18 cellular contexts compared by ENCODE assay signal in the genomic region with DNA sequence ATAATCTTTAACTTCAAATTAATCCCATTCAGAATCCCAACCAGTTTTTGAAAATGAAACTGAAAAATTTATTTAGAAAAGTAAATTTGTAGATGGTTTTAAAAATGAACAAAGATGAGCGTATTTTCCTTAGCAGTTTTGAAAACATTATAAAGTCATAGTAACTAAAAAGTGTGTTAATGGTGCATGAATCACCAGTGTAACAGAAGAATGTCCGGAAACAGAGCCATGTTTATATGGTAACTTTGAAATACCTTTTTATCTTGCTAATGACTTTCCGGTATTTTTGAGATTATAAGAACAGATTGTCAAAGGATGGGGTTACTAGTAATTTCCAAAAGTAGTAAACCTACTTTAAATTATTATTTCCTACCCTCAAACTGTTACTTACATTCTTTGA.
DNase-seq lines count a peak whose midpoint lies in the region; ATAC-seq, FAIRE-seq and TF ChIP-seq lines count a peak whose summit lies in the region.
"Had no signal": no experiment of that assay in that cellular context is flagged by ENCODE, and none has a peak within 500 bp of the region (broad histone marks: within the 10 kb centered on the region; RNA-seq: fewer than 3 reads in every experiment).

No MANE protein-coding gene starts in this region.

- DNase-seq in H4 (ENCODE audit: low spot score) (peak; percentile 3), cardiac fibroblast (ENCODE audit: low read depth in 2 of 2) (peak; percentile 7 to 37), glomerular endothelial cell (ENCODE audit: extremely low read depth, low read depth, low spot score) (peak; percentile 14), natural killer cell (no peak), activated gamma-delta T cell treated with Interleukin-2 at 50 U/mL for 16 hours (no peak), GM12891 (ENCODE audit: insufficient read length, low spot score) (no peak), Right ventricle myocardium superior (no peak)
- DNase-seq: DMS 273 treated with DMSO at 0.1 percent for 48 hours, Kasumi-1, NCI-H1417, NCI-H1930, NCI-H2171, NCI-H510A, Peyer's patch, SHP77 treated with DMSO at 0.1 percent for 48 hours had no signal

- TF ChIP-seq CTCF in cardiac fibroblast (IDR thresholded peaks at IDR 0.05; ENCODE audit: low read depth, low read length) (no peak), natural killer cell (IDR thresholded peaks at IDR 0.05) (no peak)

- no peak overlapping the region for H3K4me3 Mint-ChIP-seq in natural killer cell

- no peaks in the 10 kb centered on the region for H3K4me1 Mint-ChIP-seq in natural killer cell

- H3K4me3 ChIP-seq in cardiac fibroblast (replicated peaks in 1 of 2; ENCODE audit: low read depth in 2 of 2, low read length in 2 of 2): no peak overlapping the region
- H3K4me3 ChIP-seq: BLaER1, Peyer's patch had no signal

- H3K27ac Mint-ChIP-seq in natural killer cell: no peak overlapping the region

- FAIRE-seq in GM12891 (lab: Jason Lieb, UNC): no peak
- FAIRE-seq: GM19239, H54 had no signal

- intact Hi-C loops in natural killer cell (cut with micrococcal nuclease) (no loop called here), Right ventricle myocardium superior (cut with DNase I) (no loop called here)

- no peaks in the 10 kb centered on the region for H3K27me3 Mint-ChIP-seq in natural killer cell (ENCODE audit: low read depth in 2 of 2)

- no peak for ATAC-seq in natural killer cell
- ATAC-seq in Right ventricle myocardium superior (ENCODE audit: poor library complexity): no peak

- H3K36me3 Mint-ChIP-seq in natural killer cell: no peaks in the 10 kb centered on the region

- TF ChIP-seq POLR2A in GM12891 (IDR thresholded peaks at IDR 0.05; ENCODE audit: low read depth, low read length): no peak

- peaks cover 0 to 16% of the 10 kb centered on the region in 2 donors for H3K9me3 Mint-ChIP-seq in natural killer cell

TF ChIP-seq in GM12891, 5 proteins besides CTCF, POLR2A, EP300 and RAD21:
- no peak for TF ChIP-seq TAF1 (IDR thresholded peaks at IDR 0.05; ENCODE audit: low read depth, low read length)
- TF ChIP-seq PAX5 (IDR thresholded peaks at IDR 0.05; ENCODE audit: insufficient read depth, low read length, severe bottlenecking): no peak
- TF ChIP-seq SPI1 (IDR thresholded peaks at IDR 0.05; ENCODE audit: low read depth, low read length): no peak
- TF ChIP-seq POLR2AphosphoS5 (IDR thresholded peaks at IDR 0.05; ENCODE audit: low read depth, low read length): no peak

Comparison
In these comparisons a context has a peak if more than half of its experiments do, and no peak if none do; other contexts are left out.
1. DNase-seq: peak in H4 (single experiment), cardiac fibroblast (2 of 2) and glomerular endothelial cell (single experiment); none in natural killer cell (single experiment), activated gamma-delta T cell treated with Interleukin-2 at 50 U/mL for 16 hours (single experiment), GM12891 (single experiment) and Right ventricle myocardium superior (single experiment).